In genomic region chr13:113591750-113592149, GRCh38 we compare ENCODE assay signal across 24 cellular contexts. TPM values are rescaled to one million over a fixed set of nuclear protein-coding genes. Genes with fewer than 3 reads are reported as not detected.
DNase-seq lines count a peak whose midpoint lies in the region; ATAC-seq, FAIRE-seq and TF ChIP-seq lines count a peak whose summit lies in the region.
"Had no signal": no experiment of that assay in that cellular context is flagged by ENCODE, and none has a peak within 500 bp of the region (broad histone marks: within the 10 kb centered on the region; RNA-seq: fewer than 3 reads in every experiment).

No MANE protein-coding gene starts in this region.

- no peaks in the 10 kb centered on the region for H3F3A ChIP-seq in neural progenitor cell (ENCODE audit: low read depth)

- intact Hi-C loops in ovary (cut with DNase I), result no loop called here

- H3K27me3 ChIP-seq in ovary (no peaks in the 10 kb centered on the region), neural progenitor cell (no peaks in the 10 kb centered on the region)
- H3K27me3 ChIP-seq: BLaER1, body of pancreas, foreskin keratinocyte, hepatocyte, SJSA1, upper lobe of left lung had no signal

- FAIRE-seq in frontal cortex (lab: Jason Lieb, UNC), result no peak
- FAIRE-seq: RCC 7860 had no signal

- no peak overlapping the region for H2AFZ ChIP-seq in neural progenitor cell (replicated peaks)
- H2AFZ ChIP-seq: hepatocyte had no signal

- peaks cover 31% of the 10 kb centered on the region for H3K4me1 Mint-ChIP-seq in activated naive CD4-positive, alpha-beta T cell treated with anti-CD3 and anti-CD28 coated beads, Interleukin-2, amount 50 U/mL, for 24 hours
- peaks cover 5% of the 10 kb centered on the region for H3K4me1 Mint-ChIP-seq in neural progenitor cell

- CTCF ChIA-PET in RWPE1 (lab: Yijun Ruan, JAX), result interaction anchor here (0.7 kb wide), 1 partner anchor 113 kb away, joined by 3 read pairs; no protein-coding TSS in a partner anchor

- ATAC-seq in HG02973 (IDR thresholded peaks at IDR 0.05; ENCODE audit: unreplicated experiment), result no peak
- ATAC-seq: body of pancreas, foreskin keratinocyte, psoas muscle had no signal

- TF ChIP-seq EP300 in ovary (IDR thresholded peaks at IDR 0.05), result no peak

- no peak overlapping the region for H3K9ac ChIP-seq in neural progenitor cell
- H3K9ac ChIP-seq: BLaER1 had no signal

- TF ChIP-seq POLR2A in ovary (IDR thresholded peaks at IDR 0.05), result no peak

- TF ChIP-seq CTCF in ovary (IDR thresholded peaks at IDR 0.05), result no peak
- TF ChIP-seq CTCF in RWPE1 (conservative IDR thresholded peaks at IDR 0.05; ENCODE audit: low read depth), result no peak
- TF ChIP-seq CTCF in neural progenitor cell (IDR thresholded peaks at IDR 0.05), result no peak

- H3K9me3 ChIP-seq in ovary (no peaks in the 10 kb centered on the region), neural progenitor cell (ENCODE audit: low read depth) (no peaks in the 10 kb centered on the region)
- H3K9me3 ChIP-seq: body of pancreas, psoas muscle, upper lobe of left lung had no signal

- no peak for DNase-seq in activated naive CD4-positive, alpha-beta T cell (lab: John Stamatoyannopoulos, UW)
- DNase-seq in epidermal melanocyte (ENCODE audit: insufficient read length, low spot score) (peak; percentile 6), ovary (peak in 3 of 5 donors; percentile 0 to 19 (median 9)), RWPE1 (ENCODE audit: low spot score) (no peak), frontal cortex (ENCODE audit: low spot score in 2 of 2) (no peak), neural progenitor cell (ENCODE audit: low spot score) (no peak)
- DNase-seq: activated CD4-positive, alpha-beta T cell treated with anti-CD3 and anti-CD28 coated beads for 48 hours; activated gamma-delta T cell treated with Interleukin-2 at 50 U/mL for 16 hours; effector CD4-positive, alpha-beta T cell; foreskin keratinocyte; Kasumi-1; NCI-H1694 treated with DMSO at 0.1 percent for 48 hours; NCI-H526 treated with DMSO at 0.1 percent for 48 hours; nephron progenitor cell; T-helper 2 cell; upper lobe of left lung had no signal

- POLR2A ChIA-PET in RWPE1 (lab: Yijun Ruan, JAX; ENCODE audit: low non-redundant PET), result no interaction called here

- WGBS in ovary, 3 donors, result 92 to 93% (median 93%) methylated on average over 11 of the region's 11 CpGs

- peaks cover 100% of the 10 kb centered on the region for H3K79me2 ChIP-seq in neural progenitor cell (ENCODE audit: low read depth)

- peaks cover 9% of the 10 kb centered on the region for H3K36me3 Mint-ChIP-seq in activated naive CD4-positive, alpha-beta T cell treated with anti-CD3 and anti-CD28 coated beads, Interleukin-2, amount 50 U/mL, for 24 hours
- H3K36me3 Mint-ChIP-seq in neural progenitor cell, result peaks cover 70% of the 10 kb centered on the region

- no peaks in the 10 kb centered on the region for H3K36me3 ChIP-seq in ovary
- peaks cover 7% of the 10 kb centered on the region for H3K36me3 ChIP-seq in neural progenitor cell

- H4K20me1 ChIP-seq in neural progenitor cell (ENCODE audit: low read depth), result peaks cover 48% of the 10 kb centered on the region

- no peaks in the 10 kb centered on the region for H3K4me1 ChIP-seq in ovary (ENCODE audit: insufficient read depth)
- H3K4me1 ChIP-seq in neural progenitor cell, result no peaks in the 10 kb centered on the region
- H3K4me1 ChIP-seq: body of pancreas, foreskin keratinocyte, psoas muscle had no signal

- H3K4me3 Mint-ChIP-seq in activated naive CD4-positive, alpha-beta T cell treated with anti-CD3 and anti-CD28 coated beads, Interleukin-2, amount 50 U/mL, for 24 hours, result no peak overlapping the region
- no peak overlapping the region for H3K4me3 Mint-ChIP-seq in neural progenitor cell
- H3K4me3 Mint-ChIP-seq: nephron progenitor cell had no signal

- no peak overlapping the region for H3K27ac ChIP-seq in ovary
- no peak overlapping the region; the same call in 1 of the 2 replicates for H3K27ac ChIP-seq in RWPE1
- H3K27ac ChIP-seq in neural progenitor cell, result no peak overlapping the region
- H3K27ac ChIP-seq: BLaER1, body of pancreas, foreskin keratinocyte, hepatocyte, psoas muscle, SJSA1, upper lobe of left lung had no signal

- no peaks in the 10 kb centered on the region for H3K27me3 Mint-ChIP-seq in activated naive CD4-positive, alpha-beta T cell treated with anti-CD3 and anti-CD28 coated beads, Interleukin-2, amount 50 U/mL, for 24 hours
- H3K27me3 Mint-ChIP-seq in neural progenitor cell (ENCODE audit: insufficient read depth, low read depth), result peaks cover 9% of the 10 kb centered on the region

- H3K4me3 ChIP-seq in ovary, result no peak overlapping the region
- no peak overlapping the region for H3K4me3 ChIP-seq in neural progenitor cell
- H3K4me3 ChIP-seq: BLaER1, body of pancreas, hepatocyte, psoas muscle, SJSA1, upper lobe of left lung had no signal

- no peaks in the 10 kb centered on the region for H3K9me3 Mint-ChIP-seq in activated naive CD4-positive, alpha-beta T cell treated with anti-CD3 and anti-CD28 coated beads, Interleukin-2, amount 50 U/mL, for 24 hours
- H3K9me3 Mint-ChIP-seq in neural progenitor cell, result peaks cover 26% of the 10 kb centered on the region

- no peak overlapping the region for H3K4me2 ChIP-seq in neural progenitor cell
- H3K4me2 ChIP-seq: BLaER1, hepatocyte had no signal

- H3K27ac Mint-ChIP-seq in activated naive CD4-positive, alpha-beta T cell treated with anti-CD3 and anti-CD28 coated beads, Interleukin-2, amount 50 U/mL, for 24 hours, result peak overlapping the region; percentile 51
- no peak overlapping the region for H3K27ac Mint-ChIP-seq in neural progenitor cell
- H3K27ac Mint-ChIP-seq: nephron progenitor cell had no signal

RNA-seq across cellular contexts. Expression of gene TFDP1, which starts 7.2 kb away (rescaled TPM):
- total RNA-seq in ovary (10 to 100 TPM in 6 of 7 donors, 1 to 10 TPM in 1; 8.8 to 45.6 (median 33.8) TPM), frontal cortex (32.2 TPM), neural progenitor cell (ENCODE audit: low replicate concordance) (57.5 and 88.6 TPM in 2 replicates)
- 10 to 100 TPM; 22.2 to 40.5 TPM for polyA plus RNA-seq in ovary

Comparison
In these comparisons a context has a peak if more than half of its experiments do, and no peak if none do; other contexts are left out.
1. DNase-seq: peak in epidermal melanocyte (single experiment) and ovary (3 of 5); none in activated naive CD4-positive, alpha-beta T cell (0 of 4), RWPE1 (single experiment), frontal cortex (0 of 2) and neural progenitor cell (single experiment).